In genomic region chr22:50085211-50085999, GRCh38 we compare ENCODE assay signal across 11 cellular contexts. TPM values are rescaled to one million over a fixed set of nuclear protein-coding genes. Genes with fewer than 3 reads are reported as not detected.
DNase-seq lines count a peak whose midpoint lies in the region; ATAC-seq and TF ChIP-seq lines count a peak whose summit lies in the region.
"Had no signal": no experiment of that assay in that cellular context is flagged by ENCODE, and none has a peak within 500 bp of the region (broad histone marks: within the 10 kb centered on the region; RNA-seq: fewer than 3 reads in every experiment).

Gene MLC1 (minus strand): TSS chr22:50085426. CDS start chr22:50084902, 524 bp downstream.

- H3K4me3 Mint-ChIP-seq in activated CD8-positive, alpha-beta T cell treated with anti-CD3 and anti-CD28 coated beads, Interleukin-2, amount 10 ng/mL, durations not matched to agents 7 days and 5 days = no peak within 1 kb of the TSS

- no peak within 1 kb of the TSS for H3K27ac Mint-ChIP-seq in activated CD8-positive, alpha-beta T cell treated with anti-CD3 and anti-CD28 coated beads, Interleukin-2, amount 10 ng/mL, durations not matched to agents 7 days and 5 days

- intact Hi-C loops in A673 (cut with micrococcal nuclease; ENCODE audit: unreplicated experiment) (no loop called here), adrenal gland (cut with DNase I) (no loop called here)

- no peaks in the 10 kb centered on the region for H3K36me3 Mint-ChIP-seq in activated CD8-positive, alpha-beta T cell treated with anti-CD3 and anti-CD28 coated beads, Interleukin-2, amount 10 ng/mL, durations not matched to agents 7 days and 5 days (ENCODE audit: low read depth)

- peak; percentile 80 for DNase-seq in A673 (ENCODE audit: low spot score)
- DNase-seq in HL-60 (ENCODE audit: low read depth in 1 of 2, low spot score in 1 of 2) = peak; percentile 54 to 92
- DNase-seq in activated CD8-positive, alpha-beta T cell treated with anti-CD3 and anti-CD28 coated beads, Interleukin-2, amount 10 ng/mL, durations not matched to agents 7 days and 5 days = peak; percentile 53
- no peak for DNase-seq in central memory CD4-positive, alpha-beta T cell
- DNase-seq in adrenal gland = no peak
- DNase-seq in NCI-H146 treated with DMSO at 0.1 percent for 48 hours (lab: John Stamatoyannopoulos, UW; ENCODE audit: unreplicated experiment) = no peak
- DNase-seq: Calu3, NCI-H1092 treated with DMSO at 0.1 percent for 48 hours had no signal

- no peaks in the 10 kb centered on the region for H3K36me3 ChIP-seq in A673 (ENCODE audit: insufficient read depth, low read length, poor library complexity, severe bottlenecking)
- H3K36me3 ChIP-seq in iPS-18a (ENCODE audit: control insufficient read depth, low read depth, low read length) = no peaks in the 10 kb centered on the region
- no peaks in the 10 kb centered on the region for H3K36me3 ChIP-seq in adrenal gland (replicated peaks in 1 of 2)

- no TSS peak for BruUV-seq in A673 (replicated peaks; lab: Mats Ljungman, UMichigan)

- TF ChIP-seq POLR2A in adrenal gland (IDR thresholded peaks at IDR 0.05) = no peak

- TF ChIP-seq CTCF in A673 (conservative IDR thresholded peaks at IDR 0.05; ENCODE audit: low read depth, low read length) = no peak
- TF ChIP-seq CTCF in HL-60 (IDR thresholded peaks at IDR 0.05; ENCODE audit: insufficient read depth, low read length) = no peak
- TF ChIP-seq CTCF in adrenal gland (IDR thresholded peaks at IDR 0.05) = no peak

- ATAC-seq in activated CD8-positive, alpha-beta T cell treated with anti-CD3 and anti-CD28 coated beads, Interleukin-2, amount 10 ng/mL, durations not matched to agents 7 days and 5 days = no peak
- no peak for ATAC-seq in GM19397 (IDR thresholded peaks at IDR 0.05; ENCODE audit: unreplicated experiment)
- ATAC-seq: esophagus mucosa had no signal

- H3K4me3 ChIP-seq in A673 (ENCODE audit: low read depth, low read length, poor library complexity, severe bottlenecking) (peak within 1 kb of the TSS; percentile 19), HL-60 (replicated peaks; ENCODE audit: insufficient read depth, low read length) (peak within 1 kb of the TSS; percentile 40), iPS-18a (ENCODE audit: low read length) (peak within 1 kb of the TSS; percentile 21), adrenal gland (no peak within 1 kb of the TSS)

- no peaks in the 10 kb centered on the region for H3K27me3 Mint-ChIP-seq in activated CD8-positive, alpha-beta T cell treated with anti-CD3 and anti-CD28 coated beads, Interleukin-2, amount 10 ng/mL, durations not matched to agents 7 days and 5 days (ENCODE audit: low read depth)

- CTCF ChIA-PET in A673 (lab: Charles Lee) = interaction anchor here (0.5 to 0.6 kb wide), 2 partner anchors 191 to 352 kb away, joined by 3 to 7 read pairs; no protein-coding TSS in a partner anchor
- CTCF ChIA-PET in activated CD8-positive, alpha-beta T cell treated with anti-CD3 and anti-CD28 coated beads, Interleukin-2, amount 10 ng/mL, durations not matched to agents 7 days and 5 days (lab: Charles Lee) = interaction anchor here (0.6 to 2.1 kb wide), 8 partner anchors 20 to 318 kb away, joined by 3 to 9 read pairs (median 4); no protein-coding TSS in a partner anchor

- H3K9ac ChIP-seq in iPS-18a (ENCODE audit: low read length) = no peak within 1 kb of the TSS

- WGBS in adrenal gland, 4 donors = 54 to 74% (median 61%) methylated on average over 29 to 30 of the region's 30 CpGs

- H3K27ac ChIP-seq in A673 (ENCODE audit: low read depth, low read length, poor library complexity, severe bottlenecking) = no peak within 1 kb of the TSS
- no peak within 1 kb of the TSS for H3K27ac ChIP-seq in HL-60 (replicated peaks)
- no peak within 1 kb of the TSS for H3K27ac ChIP-seq in iPS-18a (ENCODE audit: low read length)
- H3K27ac ChIP-seq in adrenal gland = no peak within 1 kb of the TSS

- peaks cover 3% of the 10 kb centered on the region for H3K4me1 Mint-ChIP-seq in activated CD8-positive, alpha-beta T cell treated with anti-CD3 and anti-CD28 coated beads, Interleukin-2, amount 10 ng/mL, durations not matched to agents 7 days and 5 days (ENCODE audit: low read depth)

- H3K4me1 ChIP-seq in A673 (ENCODE audit: insufficient read depth, low read length, poor library complexity, severe bottlenecking) = no peaks in the 10 kb centered on the region
- H3K4me1 ChIP-seq in iPS-18a (ENCODE audit: control insufficient read depth, low read depth, low read length) = no peaks in the 10 kb centered on the region
- no peaks in the 10 kb centered on the region for H3K4me1 ChIP-seq in adrenal gland (replicated peaks in 1 of 2)

- H3K27me3 ChIP-seq in A673 (replicated peaks; ENCODE audit: insufficient read depth, low read depth, low read length, poor library complexity) = no peaks in the 10 kb centered on the region
- no peaks in the 10 kb centered on the region for H3K27me3 ChIP-seq in HL-60 (ENCODE audit: insufficient read depth, poor library complexity, severe bottlenecking)
- H3K27me3 ChIP-seq in iPS-18a (ENCODE audit: control insufficient read depth, insufficient read depth, low read length) = no peaks in the 10 kb centered on the region
- peaks cover 33% of the 10 kb centered on the region for H3K27me3 ChIP-seq in adrenal gland

- POLR2A ChIA-PET in A673 (lab: Charles Lee; ENCODE audit: low non-redundant PET) = interaction anchor here (0.7 kb wide), 1 partner anchor 19 kb away, joined by 4 read pairs; no protein-coding TSS in a partner anchor
- POLR2A ChIA-PET in activated CD8-positive, alpha-beta T cell treated with anti-CD3 and anti-CD28 coated beads, Interleukin-2, amount 10 ng/mL, durations not matched to agents 7 days and 5 days (lab: Charles Lee) = interaction anchor here (1.3 to 2.4 kb wide), 2 partner anchors 20 to 27 kb away, joined by 4 to 17 read pairs; no protein-coding TSS in a partner anchor

- H3K9me3 Mint-ChIP-seq in activated CD8-positive, alpha-beta T cell treated with anti-CD3 and anti-CD28 coated beads, Interleukin-2, amount 10 ng/mL, durations not matched to agents 7 days and 5 days (ENCODE audit: insufficient read depth) = peaks cover 18% of the 10 kb centered on the region

- H3K9me3 ChIP-seq in A673 (ENCODE audit: low read depth, low read length, poor library complexity, severe bottlenecking) = no peaks in the 10 kb centered on the region
- H3K9me3 ChIP-seq in iPS-18a (ENCODE audit: control insufficient read depth, low read depth, low read length) = no peaks in the 10 kb centered on the region
- no peaks in the 10 kb centered on the region for H3K9me3 ChIP-seq in adrenal gland (replicated peaks in 1 of 3)

RNA-seq across cellular contexts. Expression of gene MLC1, which starts in this region (rescaled TPM):
- 0.37 and 0.75 TPM in 2 replicates for total RNA-seq in A673 (2021)
- total RNA-seq in activated CD8-positive, alpha-beta T cell treated with anti-CD3 and anti-CD28 coated beads, Interleukin-2, amount 10 ng/mL, durations not matched to agents 7 days and 5 days = 1 to 10 TPM; 8.3 to 9.4 TPM
- total RNA-seq in adrenal gland = not detected
- polyA plus RNA-seq in adrenal gland = under 1 TPM in 1 of 3 donors, not detected in 2; 0.03 TPM
- total RNA-seq: Calu3, esophagus mucosa had no signal

Comparison
In these comparisons a context has a peak if more than half of its experiments do, and no peak if none do; other contexts are left out.
1. Peak in DNase-seq and H3K4me3 ChIP-seq in A673; RNA of the gene not detected or under 1 TPM.
2. DNase-seq: peak in HL-60 (2 of 2) and activated CD8-positive, alpha-beta T cell treated with anti-CD3 and anti-CD28 coated beads, Interleukin-2, amount 10 ng/mL, durations not matched to agents 7 days and 5 days (single experiment); none in central memory CD4-positive, alpha-beta T cell (single experiment), adrenal gland (0 of 7) and NCI-H146 treated with DMSO at 0.1 percent for 48 hours (single experiment).
3. H3K4me3 ChIP-seq: peak in HL-60 (single experiment) and iPS-18a (single experiment); none in adrenal gland (0 of 4).